8 cellular contexts compared by ENCODE assay signal in genomic region chr11:68213555-68214172, GRCh38. TPM values are rescaled to one million over a fixed set of nuclear protein-coding genes. Genes with fewer than 3 reads are reported as not detected.
DNase-seq lines count a peak whose midpoint lies in the region; ATAC-seq and TF ChIP-seq lines count a peak whose summit lies in the region.

No MANE protein-coding gene starts in this region.

- H3K27ac ChIP-seq in DOHH2 (ENCODE audit: low read depth, low read length) (peak overlapping the region; percentile 74), parathyroid adenoma (peak overlapping the region; percentile 95), thyroid gland (peak overlapping the region; percentile 96 to 98 (median 97))

- H3K36me3 Mint-ChIP-seq in activated naive CD8-positive, alpha-beta T cell treated with anti-CD3 and anti-CD28 coated beads, Interleukin-2, amount 50 U/mL, for 24 hours (ENCODE audit: low read depth) = no peaks in the 10 kb centered on the region

- H2AFZ ChIP-seq in parathyroid adenoma = peak overlapping the region; percentile 99

- H4K20me1 ChIP-seq in DOHH2 (ENCODE audit: control insufficient read depth, insufficient read depth, low read depth, low read length) = peaks cover 6% of the 10 kb centered on the region; the same call in 1 of the 2 replicates

- intact Hi-C loops in cardiac septum (cut with DNase I) = loop anchor here (5.0 kb wide), 2 partner anchors 91 to 181 kb away; partner anchors contain the start of genes CHKA and NDUFS8
- intact Hi-C loops in thyroid gland (cut with DNase I) = loop anchor here (10.0 kb wide), 1 partner anchor 209 kb away; the partner anchor contains the start of gene UNC93B1

- TF ChIP-seq CTCF in DOHH2 (IDR thresholded peaks at IDR 0.05; ENCODE audit: low read depth, low read length, poor library complexity, severe bottlenecking) = no peak
- no peak for TF ChIP-seq CTCF in parathyroid adenoma (IDR thresholded peaks at IDR 0.05)
- peak in 1 of 6 experiments; percentile 26 for TF ChIP-seq CTCF in thyroid gland (IDR thresholded peaks at IDR 0.05)

- peak overlapping the region; percentile 76 for H3K4me3 Mint-ChIP-seq in activated naive CD8-positive, alpha-beta T cell treated with anti-CD3 and anti-CD28 coated beads, Interleukin-2, amount 50 U/mL, for 24 hours

- H3K4me3 ChIP-seq in DOHH2 (ENCODE audit: low read length) = peak overlapping the region; percentile 89
- H3K4me3 ChIP-seq in parathyroid adenoma (ENCODE audit: low read depth, low read length) = peak overlapping the region; percentile 77
- H3K4me3 ChIP-seq in thyroid gland (replicated peaks in 1 of 3) = peak overlapping the region; percentile 58 to 87 (median 74)

- H3K27ac Mint-ChIP-seq in activated naive CD8-positive, alpha-beta T cell treated with anti-CD3 and anti-CD28 coated beads, Interleukin-2, amount 50 U/mL, for 24 hours = no peak overlapping the region

- peak overlapping the region; percentile 94 for H3K9ac ChIP-seq in parathyroid adenoma

- DNase-seq in H4 (ENCODE audit: low spot score) = peak; percentile 82
- DNase-seq in MV-4-11 (lab: John Stamatoyannopoulos, UW) = peak; percentile 81
- DNase-seq in SW 1271 (lab: John Stamatoyannopoulos, UW) = peak; percentile 85 to 88
- DNase-seq in activated naive CD8-positive, alpha-beta T cell treated with anti-CD3 and anti-CD28 coated beads, Interleukin-2, amount 50 U/mL, for 24 hours = peak; percentile 81
- DNase-seq in cardiac septum (ENCODE audit: low spot score) = peak; percentile 89
- DNase-seq in thyroid gland = peak; percentile 87 to 91

- H3K4me1 ChIP-seq in DOHH2 (ENCODE audit: control insufficient read depth, low read length) (peaks cover 32% of the 10 kb centered on the region), parathyroid adenoma (peaks cover 5% of the 10 kb centered on the region), thyroid gland (peaks cover 31 to 32% of the 10 kb centered on the region in 2 donors)

- no peaks in the 10 kb centered on the region for H3K9me3 Mint-ChIP-seq in activated naive CD8-positive, alpha-beta T cell treated with anti-CD3 and anti-CD28 coated beads, Interleukin-2, amount 50 U/mL, for 24 hours

- TF ChIP-seq POLR2A in thyroid gland (IDR thresholded peaks at IDR 0.05) = peak; percentile 87 to 89

- no peaks in the 10 kb centered on the region for H3K9me2 ChIP-seq in DOHH2 (replicated peaks; ENCODE audit: control insufficient read depth, low read length)

- peaks cover 5% of the 10 kb centered on the region; the same call in 1 of the 2 replicates for H3F3A ChIP-seq in DOHH2 (ENCODE audit: control insufficient read depth, insufficient read depth)

- H3K27me3 ChIP-seq in DOHH2 (ENCODE audit: control insufficient read depth, low read length) = peaks cover 18% of the 10 kb centered on the region
- H3K27me3 ChIP-seq in parathyroid adenoma (ENCODE audit: control insufficient read depth, insufficient read depth, low read length) = no peaks in the 10 kb centered on the region
- no peaks in the 10 kb centered on the region for H3K27me3 ChIP-seq in thyroid gland

- peak; percentile 62 for ATAC-seq in activated naive CD8-positive, alpha-beta T cell treated with anti-CD3 and anti-CD28 coated beads, Interleukin-2, amount 50 U/mL, for 24 hours

- no peaks in the 10 kb centered on the region for H3K9me3 ChIP-seq in DOHH2 (ENCODE audit: control insufficient read depth, insufficient read depth, low read length)
- no peaks in the 10 kb centered on the region for H3K9me3 ChIP-seq in parathyroid adenoma (ENCODE audit: control insufficient read depth, low read length)
- H3K9me3 ChIP-seq in thyroid gland = no peaks in the 10 kb centered on the region

- H3K4me2 ChIP-seq in DOHH2 (ENCODE audit: low read length) (peak overlapping the region; percentile 98), parathyroid adenoma (ENCODE audit: low read length) (peak overlapping the region; percentile 92)

- 0% methylated on average over 30 of the region's 90 CpGs; no CpG with 5 or more reads in 1 of the 2 donors for WGBS in thyroid gland, 2 donors

- H3K27me3 Mint-ChIP-seq in activated naive CD8-positive, alpha-beta T cell treated with anti-CD3 and anti-CD28 coated beads, Interleukin-2, amount 50 U/mL, for 24 hours = peaks cover 11% of the 10 kb centered on the region

- H3K36me3 ChIP-seq in DOHH2 (ENCODE audit: control insufficient read depth, low read length) = no peaks in the 10 kb centered on the region
- no peaks in the 10 kb centered on the region for H3K36me3 ChIP-seq in parathyroid adenoma (ENCODE audit: control insufficient read depth, insufficient read depth, low read length)
- H3K36me3 ChIP-seq in thyroid gland = no peaks in the 10 kb centered on the region

- H3K79me2 ChIP-seq in DOHH2 (ENCODE audit: control insufficient read depth, low read length) (peaks cover 39% of the 10 kb centered on the region), parathyroid adenoma (peaks cover 10% of the 10 kb centered on the region)

- H3K4me1 Mint-ChIP-seq in activated naive CD8-positive, alpha-beta T cell treated with anti-CD3 and anti-CD28 coated beads, Interleukin-2, amount 50 U/mL, for 24 hours = peaks cover 48% of the 10 kb centered on the region

RNA-seq across cellular contexts. Expression of gene KMT5B, which starts 0.6 kb away (rescaled TPM):
- total RNA-seq in H4 (2014; rRNA removed; shearing (Covaris generic)) = 9.0 and 12.4 TPM in 2 replicates
- total RNA-seq in cardiac septum = 37.7 TPM
- total RNA-seq in thyroid gland = 10 to 100 TPM; 57.4 to 84.2 (median 67.4) TPM

RNA-seq across cellular contexts. Expression of gene C11orf24, which starts 58.1 kb away (rescaled TPM):
- total RNA-seq in H4 (2014; rRNA removed; shearing (Covaris generic)) = 61.7 and 62.5 TPM in 2 replicates
- total RNA-seq in cardiac septum = 45.2 TPM
- total RNA-seq in thyroid gland = 10 to 100 TPM; 12.4 to 28.3 (median 24.4) TPM

Comparison
In these comparisons a context has a peak if more than half of its experiments do, and no peak if none do; other contexts are left out.
1. Peak in every context shown above with its lines: DNase-seq, ATAC-seq, H3K4me3 ChIP-seq and H3K27ac ChIP-seq.